ENCODE assay signal across 17 cellular contexts in genomic region chr18:62878305-62878704, GRCh38.
DNase-seq lines count a peak whose midpoint lies in the region; TF ChIP-seq lines count a peak whose summit lies in the region.
"Had no signal": no experiment of that assay in that cellular context is flagged by ENCODE, and none has a peak within 500 bp of the region (broad histone marks: within the 10 kb centered on the region; RNA-seq: fewer than 3 reads in every experiment).

No MANE protein-coding gene starts in this region.

- peak; percentile 72 for TF ChIP-seq EP300 in neural cell (conservative IDR thresholded peaks at IDR 0.05; ENCODE audit: poor library complexity, severe bottlenecking)

- H3K4me3 Mint-ChIP-seq in activated CD4-positive, alpha-beta T cell treated with anti-CD3 and anti-CD28 coated beads, Interleukin-2, amount 10 ng/mL, durations not matched to agents 7 days and 5 days: no peak overlapping the region
- H3K4me3 Mint-ChIP-seq: activated naive CD8-positive, alpha-beta T cell treated with anti-CD3 and anti-CD28 coated beads, Interleukin-2, amount 50 U/mL, for 24 hours; activated T-cell treated with anti-CD3 and anti-CD28 coated beads, Interleukin-2, amount 50 U/mL, for 24 hours; T-helper 1 cell treated with Interleukin-12 subunit alpha and Interleukin-12 subunit beta and Interleukin-4 antibody, amounts not matched to agents 30 μg/mL and 1 μg/mL, for 36 hours had no signal

- H3K27ac ChIP-seq in neural cell (ENCODE audit: low read length) (no peak overlapping the region), breast epithelium (no peak overlapping the region)
- H3K27ac ChIP-seq: BLaER1 treated with 17β-estradiol and CSF1 and Interleukin-3, amounts not matched to agents 10 nM and 100 nM had no signal

- H3K9me3 ChIP-seq in neural cell (ENCODE audit: low read length): no peaks in the 10 kb centered on the region
- H3K9me3 ChIP-seq in breast epithelium: no peaks in the 10 kb centered on the region
- H3K9me3 ChIP-seq: BLaER1 treated with 17β-estradiol and CSF1 and Interleukin-3, amounts not matched to agents 10 nM and 100 nM; MG63 had no signal

- TF ChIP-seq CTCF in fibroblast of mammary gland (conservative IDR thresholded peaks at IDR 0.05; ENCODE audit: control insufficient read depth, insufficient read depth, low read depth, low read length) (no peak), neural cell (IDR thresholded peaks at IDR 0.05; ENCODE audit: poor library complexity, severe bottlenecking) (no peak), breast epithelium (IDR thresholded peaks at IDR 0.05) (no peak)

- peak; percentile 18 for DNase-seq in DMS114 treated with DMSO at 0.1 percent for 48 hours (lab: John Stamatoyannopoulos, UW; ENCODE audit: unreplicated experiment)
- DNase-seq in NCI-H460 (ENCODE audit: extremely low read depth, low read depth): peak; percentile 21
- peak; percentile 23 for DNase-seq in fibroblast of mammary gland (ENCODE audit: low read depth)
- DNase-seq in breast epithelium (ENCODE audit: low spot score in 2 of 2): no peak
- DNase-seq in UCSD-AML1 (lab: John Stamatoyannopoulos, UW; ENCODE audit: unreplicated experiment): no peak
- DNase-seq in NCI-H226: no peak
- DNase-seq in activated CD4-positive, alpha-beta T cell treated with anti-CD3 and anti-CD28 coated beads, Interleukin-2, amount 10 ng/mL, durations not matched to agents 7 days and 5 days: no peak
- DNase-seq: activated naive CD8-positive, alpha-beta T cell treated with anti-CD3 and anti-CD28 coated beads, Interleukin-2, amount 50 U/mL, for 24 hours; activated T-cell treated with anti-CD3 and anti-CD28 coated beads, Interleukin-2, amount 50 U/mL, for 24 hours; cortex of kidney; MG63; NCI-H2171 treated with DMSO at 0.1 percent for 48 hours; stimulated activated CD4-positive, alpha-beta T cell treated with anti-CD3 and anti-CD28 coated beads, Interleukin-4, amount 100 ng/mL, for 4 hours; stimulated activated naive CD4-positive, alpha-beta T cell had no signal

- no peaks in the 10 kb centered on the region for H3K9me2 ChIP-seq in neural cell (ENCODE audit: insufficient read depth, low read length)

- no peaks in the 10 kb centered on the region for H3K36me3 Mint-ChIP-seq in activated CD4-positive, alpha-beta T cell treated with anti-CD3 and anti-CD28 coated beads, Interleukin-2, amount 10 ng/mL, durations not matched to agents 7 days and 5 days (ENCODE audit: low read depth)

- no peak overlapping the region for H3K4me2 ChIP-seq in neural cell (ENCODE audit: low read length)
- H3K4me2 ChIP-seq: BLaER1 treated with 17β-estradiol and CSF1 and Interleukin-3, amounts not matched to agents 10 nM and 100 nM had no signal

- no peak overlapping the region for H3K27ac Mint-ChIP-seq in activated CD4-positive, alpha-beta T cell treated with anti-CD3 and anti-CD28 coated beads, Interleukin-2, amount 10 ng/mL, durations not matched to agents 7 days and 5 days
- H3K27ac Mint-ChIP-seq: activated naive CD8-positive, alpha-beta T cell treated with anti-CD3 and anti-CD28 coated beads, Interleukin-2, amount 50 U/mL, for 24 hours; activated T-cell treated with anti-CD3 and anti-CD28 coated beads, Interleukin-2, amount 50 U/mL, for 24 hours; T-helper 1 cell treated with Interleukin-12 subunit alpha and Interleukin-12 subunit beta and Interleukin-4 antibody, amounts not matched to agents 30 μg/mL and 1 μg/mL, for 36 hours had no signal

- H3K79me2 ChIP-seq in neural cell (replicated peaks; ENCODE audit: insufficient read depth, low read length): peaks cover 6% of the 10 kb centered on the region

- POLR2A ChIA-PET in activated CD4-positive, alpha-beta T cell treated with anti-CD3 and anti-CD28 coated beads, Interleukin-2, amount 10 ng/mL, durations not matched to agents 7 days and 5 days (lab: Charles Lee): no interaction called here

- H3F3A ChIP-seq in neural cell (ENCODE audit: insufficient read depth, low read length, poor library complexity, severe bottlenecking): no peaks in the 10 kb centered on the region

- intact Hi-C loops in breast epithelium (cut with DNase I; ENCODE audit: low total_unique reads): no loop called here

- H3K9me3 Mint-ChIP-seq in activated CD4-positive, alpha-beta T cell treated with anti-CD3 and anti-CD28 coated beads, Interleukin-2, amount 10 ng/mL, durations not matched to agents 7 days and 5 days: no peaks in the 10 kb centered on the region
- H3K9me3 Mint-ChIP-seq: activated naive CD8-positive, alpha-beta T cell treated with anti-CD3 and anti-CD28 coated beads, Interleukin-2, amount 50 U/mL, for 24 hours; activated T-cell treated with anti-CD3 and anti-CD28 coated beads, Interleukin-2, amount 50 U/mL, for 24 hours; T-helper 1 cell treated with Interleukin-12 subunit alpha and Interleukin-12 subunit beta and Interleukin-4 antibody, amounts not matched to agents 30 μg/mL and 1 μg/mL, for 36 hours had no signal

- CTCF ChIA-PET in activated CD4-positive, alpha-beta T cell treated with anti-CD3 and anti-CD28 coated beads, Interleukin-2, amount 10 ng/mL, durations not matched to agents 7 days and 5 days (lab: Charles Lee): interaction anchor here (0.9 to 1.3 kb wide), 4 partner anchors 9 to 14 kb away, joined by 3 to 4 read pairs (median 3); no protein-coding TSS in a partner anchor

- no peak overlapping the region for H3K9ac ChIP-seq in neural cell (ENCODE audit: low read length)
- H3K9ac ChIP-seq: BLaER1 treated with 17β-estradiol and CSF1 and Interleukin-3, amounts not matched to agents 10 nM and 100 nM had no signal

- no peaks in the 10 kb centered on the region for H3K4me1 ChIP-seq in breast epithelium

- H3K27me3 Mint-ChIP-seq in activated CD4-positive, alpha-beta T cell treated with anti-CD3 and anti-CD28 coated beads, Interleukin-2, amount 10 ng/mL, durations not matched to agents 7 days and 5 days: no peaks in the 10 kb centered on the region
- H3K27me3 Mint-ChIP-seq: activated naive CD8-positive, alpha-beta T cell treated with anti-CD3 and anti-CD28 coated beads, Interleukin-2, amount 50 U/mL, for 24 hours; activated T-cell treated with anti-CD3 and anti-CD28 coated beads, Interleukin-2, amount 50 U/mL, for 24 hours had no signal

- H4K20me1 ChIP-seq in neural cell (ENCODE audit: insufficient read depth): no peaks in the 10 kb centered on the region

- H3K4me1 Mint-ChIP-seq in activated CD4-positive, alpha-beta T cell treated with anti-CD3 and anti-CD28 coated beads, Interleukin-2, amount 10 ng/mL, durations not matched to agents 7 days and 5 days: peaks cover 12% of the 10 kb centered on the region

- H3K4me3 ChIP-seq in fibroblast of mammary gland (ENCODE audit: control insufficient read depth, low read depth, low read length) (no peak overlapping the region), neural cell (ENCODE audit: low read length) (no peak overlapping the region), breast epithelium (no peak overlapping the region)
- H3K4me3 ChIP-seq: BLaER1 treated with 17β-estradiol and CSF1 and Interleukin-3, amounts not matched to agents 10 nM and 100 nM; MG63 had no signal

- H3K27me3 ChIP-seq in neural cell (ENCODE audit: insufficient read depth, low read depth, low read length) (no peaks in the 10 kb centered on the region), breast epithelium (no peaks in the 10 kb centered on the region)
- H3K27me3 ChIP-seq: BLaER1 treated with 17β-estradiol and CSF1 and Interleukin-3, amounts not matched to agents 10 nM and 100 nM; MG63 had no signal

- TF ChIP-seq RAD21 in neural cell (conservative IDR thresholded peaks at IDR 0.05): no peak

- no peak for TF ChIP-seq POLR2A in breast epithelium (IDR thresholded peaks at IDR 0.05)

- H3K36me3 ChIP-seq in neural cell (ENCODE audit: insufficient read depth, low read length): no peaks in the 10 kb centered on the region
- no peaks in the 10 kb centered on the region for H3K36me3 ChIP-seq in breast epithelium
- H3K36me3 ChIP-seq: MG63 had no signal

- no peak overlapping the region for H2AFZ ChIP-seq in neural cell (ENCODE audit: low read depth, low read length)

TF ChIP-seq in neural cell, 6 proteins besides CTCF, POLR2A, EP300 and RAD21:
- TF ChIP-seq MXI1 (conservative IDR thresholded peaks at IDR 0.05; ENCODE audit: poor library complexity, severe bottlenecking): no peak
- TF ChIP-seq EZH2 (IDR thresholded peaks at IDR 0.05; ENCODE audit: borderline replicate concordance, insufficient read depth, low read length, poor library complexity, severe bottlenecking): no peak
- peak; percentile 59 for TF ChIP-seq POLR2AphosphoS5 (IDR thresholded peaks at IDR 0.05)
- TF ChIP-seq REST (IDR thresholded peaks at IDR 0.05; ENCODE audit: borderline replicate concordance): no peak

Comparison
In these comparisons a context has a peak if more than half of its experiments do, and no peak if none do; other contexts are left out.
1. DNase-seq: peak in DMS114 treated with DMSO at 0.1 percent for 48 hours (single experiment), NCI-H460 (single experiment) and fibroblast of mammary gland (single experiment); none in breast epithelium (0 of 2), UCSD-AML1 (single experiment), NCI-H226 (single experiment) and activated CD4-positive, alpha-beta T cell treated with anti-CD3 and anti-CD28 coated beads, Interleukin-2, amount 10 ng/mL, durations not matched to agents 7 days and 5 days (single experiment).